Comparison of ENCODE assay signal across 8 cellular contexts in genomic region chr11:47270331-47271271, GRCh38. TPM values are rescaled to one million over a fixed set of nuclear protein-coding genes. Genes with fewer than 3 reads are reported as not detected.
DNase-seq lines count a peak whose midpoint lies in the region; ATAC-seq and TF ChIP-seq lines count a peak whose summit lies in the region.

No MANE protein-coding gene starts in this region.

- H3K9me3 ChIP-seq in RWPE2 (ENCODE audit: severe bottlenecking) (no peaks in the 10 kb centered on the region), body of pancreas (no peaks in the 10 kb centered on the region), iPS-20b (ENCODE audit: insufficient read depth, low read depth, low read length) (no peaks in the 10 kb centered on the region), skeletal muscle tissue (ENCODE audit: control insufficient read depth in 3 of 3, low read length in 3 of 3) (no peaks in the 10 kb centered on the region)

- H3K4me1 ChIP-seq in RWPE2 (ENCODE audit: insufficient read depth, poor library complexity, severe bottlenecking) (peaks cover 8% of the 10 kb centered on the region), body of pancreas (peaks cover 35% of the 10 kb centered on the region), iPS-20b (ENCODE audit: insufficient read depth, low read length) (peaks cover 16% of the 10 kb centered on the region), skeletal muscle tissue (ENCODE audit: control insufficient read depth in 3 of 3, insufficient read depth in 3 of 3, low read length in 3 of 3) (peaks cover 39 to 55% (median 49%) of the 10 kb centered on the region in 3 donors)

- H3K27me3 ChIP-seq in RWPE2 (ENCODE audit: insufficient read depth, poor library complexity, severe bottlenecking): no peaks in the 10 kb centered on the region
- no peaks in the 10 kb centered on the region for H3K27me3 ChIP-seq in body of pancreas
- H3K27me3 ChIP-seq in iPS-20b (ENCODE audit: insufficient read depth, low read length): no peaks in the 10 kb centered on the region
- no peaks in the 10 kb centered on the region for H3K27me3 ChIP-seq in skeletal muscle tissue (ENCODE audit: control insufficient read depth in 3 of 3, insufficient read depth in 3 of 3, low read length in 3 of 3)

- H3K9ac ChIP-seq in iPS-20b (ENCODE audit: low read depth, low read length): peak overlapping the region; percentile 77; the same call in 1 of the 2 replicates
- peak overlapping the region; percentile 59 to 92 (median 77) for H3K9ac ChIP-seq in skeletal muscle tissue (ENCODE audit: low read depth in 1 of 3, low read length in 3 of 3)

- peaks cover 8% of the 10 kb centered on the region for H3K36me3 ChIP-seq in RWPE2 (ENCODE audit: low read depth)
- peaks cover 0 to 10% of the 10 kb centered on the region in 2 donors for H3K36me3 ChIP-seq in body of pancreas (replicated peaks in 1 of 2; ENCODE audit: insufficient read depth in 1 of 2, low read depth in 2 of 2)
- H3K36me3 ChIP-seq in iPS-20b (ENCODE audit: insufficient read depth, low read depth, low read length): peaks cover 13% of the 10 kb centered on the region
- H3K36me3 ChIP-seq in skeletal muscle tissue (ENCODE audit: control insufficient read depth in 3 of 3, insufficient read depth in 3 of 3, low read length in 3 of 3): peaks cover 9 to 22% (median 15%) of the 10 kb centered on the region in 3 donors

- 1 to 4% methylated on average over 24 to 34 of the region's 34 CpGs for WGBS in body of pancreas, 2 donors

- TF ChIP-seq POLR2A in body of pancreas (IDR thresholded peaks at IDR 0.05): no peak

- H3K4me3 ChIP-seq in RWPE2 (ENCODE audit: severe bottlenecking) (peak overlapping the region; percentile 74), body of pancreas (peak overlapping the region; percentile 74 to 85), iPS-20b (ENCODE audit: low read length) (peak overlapping the region; percentile 79), skeletal muscle tissue (ENCODE audit: low read length in 3 of 3) (peak overlapping the region; percentile 61 to 88 (median 83))

- H3K27ac ChIP-seq in RWPE2 (ENCODE audit: poor library complexity, severe bottlenecking) (peak overlapping the region; percentile 73), body of pancreas (peak overlapping the region; percentile 88 to 98 (median 94)), iPS-20b (ENCODE audit: low read length) (no peak overlapping the region), skeletal muscle tissue (ENCODE audit: low read depth, low read length) (peak overlapping the region; percentile 93)

- ATAC-seq in RWPE2 (ENCODE audit: low read depth) (no peak; the same call in 2 of the 3 replicates), body of pancreas (no peak), HG03139 (IDR thresholded peaks at IDR 0.05; ENCODE audit: unreplicated experiment) (no peak)

- intact Hi-C loops in body of pancreas (cut with DNase I): no loop called here

- TF ChIP-seq CTCF in RWPE2 (IDR thresholded peaks at IDR 0.05; ENCODE audit: poor library complexity, severe bottlenecking) (peak; percentile 21), body of pancreas (IDR thresholded peaks at IDR 0.05) (no peak)

- DNase-seq in CD1c-positive myeloid dendritic cell (ENCODE audit: extremely low spot score) (peak; percentile 40), HT1080 (ENCODE audit: low read depth) (peak; percentile 57), RWPE2 (ENCODE audit: low spot score) (no peak), body of pancreas (peak; percentile 36 to 50 (median 44)), GM19240 (ENCODE audit: insufficient read length, low spot score) (no peak)

RNA-seq across cellular contexts. Expression of gene MADD, which starts 0.7 kb away (rescaled TPM):
- total RNA-seq in HT1080 (2014; rRNA removed; shearing (Covaris generic)): 17.0 and 19.2 TPM in 2 replicates
- 19.9 and 23.8 TPM in 2 replicates for polyA plus RNA-seq in HT1080 (2015; cell fraction: cytosol; rRNA removed)
- 65.7 and 66.6 TPM in 2 replicates for polyA plus RNA-seq in HT1080 (2015; cell fraction: nucleus; rRNA removed)
- total RNA-seq in body of pancreas (10 to 100 TPM; 22.8 to 41.2 TPM), skeletal muscle tissue (15.7 TPM)

RNA-seq across cellular contexts. Expression of gene NR1H3, which starts 12.8 kb away (rescaled TPM):
- total RNA-seq in HT1080 (2014; rRNA removed; shearing (Covaris generic)): 9.7 and 13.4 TPM in 2 replicates
- 9.3 and 9.5 TPM in 2 replicates for polyA plus RNA-seq in HT1080 (2015; cell fraction: cytosol; rRNA removed)
- 12.9 and 14.4 TPM in 2 replicates for polyA plus RNA-seq in HT1080 (2015; cell fraction: nucleus; rRNA removed)
- total RNA-seq in body of pancreas (10 to 100 TPM; 17.9 to 33.9 TPM), skeletal muscle tissue (23.5 TPM)

RNA-seq across cellular contexts. Expression of gene ACP2, which starts 22.0 kb away (rescaled TPM):
- 23.4 and 28.9 TPM in 2 replicates for total RNA-seq in HT1080 (2014; rRNA removed; shearing (Covaris generic))
- polyA plus RNA-seq in HT1080 (2015; cell fraction: cytosol; rRNA removed): 14.3 and 15.6 TPM in 2 replicates
- polyA plus RNA-seq in HT1080 (2015; cell fraction: nucleus; rRNA removed): 35.6 and 41.2 TPM in 2 replicates
- total RNA-seq in body of pancreas: 10 to 100 TPM; 31.6 to 43.1 TPM
- 11.5 TPM for total RNA-seq in skeletal muscle tissue

RNA-seq across cellular contexts. Expression of gene DDB2, which starts 55.8 kb away (rescaled TPM):
- 122 and 126 TPM in 2 replicates for total RNA-seq in HT1080 (2014; rRNA removed; shearing (Covaris generic))
- polyA plus RNA-seq in HT1080 (2015; cell fraction: cytosol; rRNA removed): 81.7 and 90.8 TPM in 2 replicates
- 262 and 278 TPM in 2 replicates for polyA plus RNA-seq in HT1080 (2015; cell fraction: nucleus; rRNA removed)
- total RNA-seq in body of pancreas: 10 to 100 TPM; 10.9 to 33.2 TPM
- total RNA-seq in skeletal muscle tissue: 7.8 TPM

Comparison
In these comparisons a context has a peak if more than half of its experiments do, and no peak if none do; other contexts are left out.
1. DNase-seq: peak in CD1c-positive myeloid dendritic cell (single experiment), HT1080 (single experiment) and body of pancreas (4 of 4); none in RWPE2 (single experiment) and GM19240 (single experiment).
2. Peak in every context shown above with its lines, with median percentiles within 50 percentile points of each other: H3K4me3 ChIP-seq.